In the genomic region with DNA sequence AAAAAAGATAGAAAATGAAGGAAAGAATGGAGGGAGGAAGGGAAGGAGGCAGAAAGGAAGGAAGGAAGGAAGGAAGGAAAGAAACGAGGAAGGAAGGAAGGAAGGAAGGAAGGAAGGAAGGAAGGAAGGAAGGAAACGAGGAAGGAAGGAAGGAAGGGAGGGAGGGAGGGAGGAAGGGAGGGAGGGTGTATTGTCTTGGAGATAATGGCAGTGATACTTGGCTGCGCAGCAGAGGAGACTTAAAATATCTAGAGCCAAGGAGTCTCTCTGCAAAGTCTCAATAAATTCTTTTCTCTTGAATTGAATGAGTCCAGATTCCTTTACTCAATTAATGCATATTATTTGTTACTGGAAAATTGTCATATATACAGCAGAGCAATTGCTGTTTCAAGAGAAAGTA, we compare ENCODE assay signal across 33 cellular contexts.
"Had no signal": no experiment of that assay in that cellular context is flagged by ENCODE, and none has a peak within 500 bp of the region (broad histone marks: within the 10 kb centered on the region; RNA-seq: fewer than 3 reads in every experiment).

No MANE protein-coding gene starts in this region.

- H3K27ac ChIP-seq: adrenal gland, ascending aorta, body of pancreas, brain microvascular endothelial cell, breast epithelium, cardiac muscle cell had no signal

- ATAC-seq: activated naive CD4-positive, alpha-beta T cell treated with anti-CD3 and anti-CD28 coated beads, Interleukin-2, amount 50 U/mL, for 72 hours; activated naive CD8-positive, alpha-beta T cell treated with anti-CD3 and anti-CD28 coated beads, Interleukin-2, amount 50 U/mL, for 24 hours; activated T-cell treated with anti-CD3 and anti-CD28 coated beads, Interleukin-2, amount 50 U/mL, for 4 hours; activated T-cell treated with anti-CD3 and anti-CD28 coated beads, Interleukin-2, amount 50 U/mL, for 72 hours; activated T-helper 17 cell treated with anti-CD3 and anti-CD28 coated beads, Interleukin-2, amount 50 U/mL, for 72 hours; body of pancreas had no signal

- H3K4me1 ChIP-seq: adrenal gland, ascending aorta, body of pancreas, breast epithelium had no signal

- H3K27me3 ChIP-seq: adrenal gland, ascending aorta, body of pancreas, brain microvascular endothelial cell, cardiac muscle cell had no signal

- H3K36me3 ChIP-seq: adrenal gland, ascending aorta, brain microvascular endothelial cell, breast epithelium, cardiac muscle cell had no signal

- H3K4me3 ChIP-seq: adrenal gland, ascending aorta, body of pancreas, breast epithelium, cardiac muscle cell had no signal

- DNase-seq: activated effector memory CD4-positive, alpha-beta T cell treated with anti-CD3 and anti-CD28 coated beads, Interleukin-2, amount 50 U/mL, for 16 hours; activated effector memory CD4-positive, alpha-beta T cell treated with Interleukin-2 at 50 U/mL for 16 hours; activated gamma-delta T cell; activated gamma-delta T cell treated with Interleukin-2 at 50 U/mL for 16 hours; activated naive CD4-positive, alpha-beta T cell; activated naive CD4-positive, alpha-beta T cell treated with anti-CD3 and anti-CD28 coated beads for 36 hours; activated naive CD4-positive, alpha-beta T cell treated with anti-CD3 and anti-CD28 coated beads, Interleukin-2, amount 10 ng/mL, durations not matched to agents 7 days and 5 days; activated naive CD4-positive, alpha-beta T cell treated with anti-CD3 and anti-CD28 coated beads, Interleukin-2, amount 50 U/mL, for 16 hours; activated naive CD4-positive, alpha-beta T cell treated with Interleukin-2 at 50 U/mL for 16 hours; activated naive CD8-positive, alpha-beta T cell treated with anti-CD3 and anti-CD28 coated beads for 36 hours; activated naive CD8-positive, alpha-beta T cell treated with anti-CD3 and anti-CD28 coated beads, Interleukin-2, amount 10 ng/mL, durations not matched to agents 7 days and 5 days; activated naive CD8-positive, alpha-beta T cell treated with anti-CD3 and anti-CD28 coated beads, Interleukin-2, amount 50 U/mL, for 24 hours; activated T-cell treated with anti-CD3 and anti-CD28 coated beads, Interleukin-2, amount 50 U/mL, for 24 hours; activated T-cell treated with anti-CD3 and anti-CD28 coated beads, Interleukin-2, amount 50 U/mL, for 4 hours; activated T-cell treated with anti-CD3 and anti-CD28 coated beads, Interleukin-2, amount 50 U/mL, for 48 hours; activated T-cell treated with anti-CD3 and anti-CD28 coated beads, Interleukin-2, amount 50 U/mL, for 72 hours; adrenal gland; amniotic stem cell; amygdala; anterior cingulate cortex; aorta; body of pancreas; brain microvascular endothelial cell; caudate nucleus; central memory CD4-positive, alpha-beta T cell; cerebellar nuclear complex had no signal

- FAIRE-seq: astrocyte, bronchial epithelial cell had no signal

- H3K9me3 ChIP-seq: ascending aorta, body of pancreas, breast epithelium had no signal
